Comparison of ENCODE assay signal across 28 cellular contexts in genomic region chr6:13517116-13517515, GRCh38. TPM values are rescaled to one million over a fixed set of nuclear protein-coding genes. Genes with fewer than 3 reads are reported as not detected.
DNase-seq lines count a peak whose midpoint lies in the region; ATAC-seq and TF ChIP-seq lines count a peak whose summit lies in the region.
"Had no signal": no experiment of that assay in that cellular context is flagged by ENCODE, and none has a peak within 500 bp of the region (broad histone marks: within the 10 kb centered on the region; RNA-seq: fewer than 3 reads in every experiment).

No MANE protein-coding gene starts in this region.

- peak; percentile 86 for DNase-seq in HCEC 1CT
- DNase-seq in mammary epithelial cell, result peak; percentile 44
- DNase-seq in lung microvascular endothelial cell (ENCODE audit: low read depth in 2 of 2), result peak; percentile 70 to 74
- DNase-seq in NCI-H345 treated with DMSO at 0.1 percent for 48 hours (lab: John Stamatoyannopoulos, UW; ENCODE audit: unreplicated experiment), result no peak
- DNase-seq in occipital lobe (lab: John Stamatoyannopoulos, UW), result no peak
- DNase-seq: activated CD4-positive, alpha-beta memory T cell treated with anti-CD3 and anti-CD28 coated beads for 36 hours; activated CD4-positive, alpha-beta T cell treated with anti-CD3 and anti-CD28 coated beads for 1 hour; activated CD8-positive, alpha-beta memory T cell treated with anti-CD3 and anti-CD28 coated beads, Interleukin-2, amount 50 U/mL, for 4 hours; activated naive CD4-positive, alpha-beta T cell treated with anti-CD3 and anti-CD28 coated beads for 36 hours; body of pancreas; cerebellar nuclear complex; dorsolateral prefrontal cortex; GM23248; HFFc6; immature natural killer cell; left colon; NCI-H1048; NCI-H1694 treated with DMSO at 0.1 percent for 48 hours; NCI-H2171; NCI-H524; nephron progenitor cell; SHP77; substantia nigra; upper lobe of right lung had no signal

- no peak for TF ChIP-seq EP300 in Ishikawa (IDR thresholded peaks at IDR 0.05; ENCODE audit: borderline replicate concordance)

- intact Hi-C loops in mammary epithelial cell (cut with micrococcal nuclease), result no loop called here

- H3K79me2 ChIP-seq in mammary epithelial cell (ENCODE audit: insufficient read depth, low read length), result no peaks in the 10 kb centered on the region

- no TSS peak for BruUV-seq in mammary epithelial cell (replicated peaks; lab: Mats Ljungman, UMichigan)

- dilution Hi-C loops in mammary epithelial cell (cut with HindIII; ENCODE audit: low sequenced_read_pairs), result no loop called here

- CTCF ChIA-PET in mammary epithelial cell (lab: Charles Lee; ENCODE audit: low non-redundant PET), result no interaction called here

- no peak overlapping the region for H3K27ac ChIP-seq in mammary epithelial cell (ENCODE audit: insufficient read depth, low read depth, low read length)
- H3K27ac ChIP-seq: body of pancreas, dorsolateral prefrontal cortex, GM23248, upper lobe of right lung had no signal

- no peak for ATAC-seq in GM18861 (IDR thresholded peaks at IDR 0.05; ENCODE audit: unreplicated experiment)
- ATAC-seq in GM18520 (IDR thresholded peaks at IDR 0.05; ENCODE audit: unreplicated experiment), result no peak
- ATAC-seq: body of pancreas; left colon; stimulated activated memory B cell treated with anti-CD40 and anti-IgM and Interleukin-4, amounts not matched to agents 10 μg/mL and 1 μg/mL and 100 μg/mL, for 72 hours; upper lobe of right lung had no signal

- no peaks in the 10 kb centered on the region for H3K9me3 ChIP-seq in mammary epithelial cell (replicated peaks; ENCODE audit: insufficient read depth, low read length)
- H3K9me3 ChIP-seq: body of pancreas, upper lobe of right lung had no signal

- H3K4me2 ChIP-seq in mammary epithelial cell (ENCODE audit: insufficient read depth, low read depth, low read length), result no peak overlapping the region

- no peaks in the 10 kb centered on the region for H3K27me3 ChIP-seq in mammary epithelial cell (ENCODE audit: insufficient read depth, low read length)
- H3K27me3 ChIP-seq: body of pancreas, dorsolateral prefrontal cortex, upper lobe of right lung had no signal

- no peak overlapping the region for H2AFZ ChIP-seq in mammary epithelial cell (ENCODE audit: low read depth, low read length)
- H2AFZ ChIP-seq: GM23248 had no signal

- 48% methylated on average over 3 of the region's 3 CpGs for WGBS in mammary epithelial cell (ENCODE audit: low coverage, missing lambda C conversion rate)

- H3K4me1 ChIP-seq in mammary epithelial cell (ENCODE audit: insufficient read depth, low read length), result no peaks in the 10 kb centered on the region
- H3K4me1 ChIP-seq: body of pancreas had no signal

- TF ChIP-seq CTCF in mammary epithelial cell (conservative IDR thresholded peaks at IDR 0.05 in 1 of 2, IDR thresholded peaks at IDR 0.05 in 1 of 2; ENCODE audit: extremely low read depth in 1 of 2, insufficient read depth in 1 of 2, low read depth in 1 of 2, low read length in 2 of 2), result no peak

- H3K4me3 ChIP-seq in mammary epithelial cell (replicated peaks in 1 of 3; ENCODE audit: insufficient read depth in 1 of 3, low read depth in 2 of 3, low read length in 3 of 3), result no peak overlapping the region
- H3K4me3 ChIP-seq: body of pancreas, dorsolateral prefrontal cortex, GM23248, upper lobe of right lung had no signal

- in situ Hi-C loops in mammary epithelial cell (cut with MboI; ENCODE audit: low sequenced_read_pairs in 2 of 2), result no loop called here

- H3K9ac ChIP-seq in mammary epithelial cell (ENCODE audit: insufficient read depth, low read length), result no peak overlapping the region
- H3K9ac ChIP-seq: GM23248 had no signal

- H3K36me3 ChIP-seq in mammary epithelial cell (ENCODE audit: insufficient read depth, low read length), result no peaks in the 10 kb centered on the region
- H3K36me3 ChIP-seq: upper lobe of right lung had no signal

- TF ChIP-seq RAD21 in Ishikawa (IDR thresholded peaks at IDR 0.05; ENCODE audit: low read depth), result no peak

- H4K20me1 ChIP-seq in mammary epithelial cell (ENCODE audit: insufficient read depth, low read length), result no peaks in the 10 kb centered on the region

TF ChIP-seq in Ishikawa, 13 proteins besides CTCF, POLR2A, EP300 and RAD21:
- TF ChIP-seq CEBPB (IDR thresholded peaks at IDR 0.05) (peak; percentile 54; the same call in 1 of the 2 replicates), ZBTB7A (IDR thresholded peaks at IDR 0.05; ENCODE audit: low read depth) (no peak)
TF ChIP-seq in Ishikawa: peak in this region for 1.

RNA-seq across cellular contexts. Expression of gene GFOD1, which starts 29.7 kb away (rescaled TPM):
- total RNA-seq in mammary epithelial cell (10 to 100 TPM; 12.3 to 37.3 TPM), lung microvascular endothelial cell (14.1 and 14.6 TPM in 2 replicates), occipital lobe (38.2 TPM)
- 5.3 TPM for polyA plus RNA-seq in mammary epithelial cell
- 9.5 TPM for polyA minus RNA-seq in mammary epithelial cell

RNA-seq across cellular contexts. Expression of gene SIRT5, which starts 57.3 kb away (rescaled TPM):
- total RNA-seq in mammary epithelial cell (10 to 100 TPM; 11.8 to 12.4 TPM), lung microvascular endothelial cell (6.8 and 7.1 TPM in 2 replicates), occipital lobe (23.2 TPM)
- polyA plus RNA-seq in mammary epithelial cell, result 5.1 TPM
- polyA minus RNA-seq in mammary epithelial cell, result 2.3 TPM

Comparison
In these comparisons a context has a peak if more than half of its experiments do, and no peak if none do; other contexts are left out.
1. DNase-seq: peak in HCEC 1CT (single experiment), mammary epithelial cell (single experiment) and lung microvascular endothelial cell (2 of 2); none in NCI-H345 treated with DMSO at 0.1 percent for 48 hours (single experiment) and occipital lobe (single experiment).